ENCODE assay signal across 13 cellular contexts in the genomic region with DNA sequence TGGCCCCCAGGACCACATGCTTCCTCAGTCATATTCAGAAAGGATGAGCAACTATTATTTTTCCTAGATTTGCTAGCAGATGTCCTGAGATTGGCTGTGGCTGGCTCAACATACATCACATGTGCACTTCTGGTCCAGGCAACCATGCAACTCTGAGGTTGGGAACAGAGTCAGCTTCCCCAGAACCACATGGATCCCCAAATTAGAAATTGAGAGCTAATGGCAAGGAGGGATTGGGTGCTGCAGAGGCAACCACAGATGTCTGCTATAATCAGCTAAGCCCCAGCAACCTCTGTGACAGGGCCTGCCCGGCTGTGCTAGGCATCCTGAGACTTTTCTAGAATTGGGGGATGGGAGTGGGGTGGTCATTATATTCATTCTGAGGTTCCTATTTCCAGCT. TPM values are rescaled to one million over a fixed set of nuclear protein-coding genes. Genes with fewer than 3 reads are reported as not detected.
DNase-seq lines count a peak whose midpoint lies in the region; TF ChIP-seq lines count a peak whose summit lies in the region.
"Had no signal": no experiment of that assay in that cellular context is flagged by ENCODE, and none has a peak within 500 bp of the region (broad histone marks: within the 10 kb centered on the region; RNA-seq: fewer than 3 reads in every experiment).

No MANE protein-coding gene starts in this region.

- no peak for TF ChIP-seq CTCF in HFFc6 (IDR thresholded peaks at IDR 0.05)
- no peak for TF ChIP-seq CTCF in breast epithelium (IDR thresholded peaks at IDR 0.05)
- TF ChIP-seq CTCF in suprapubic skin (IDR thresholded peaks at IDR 0.05): no peak
- TF ChIP-seq CTCF in GM10266 (IDR thresholded peaks at IDR 0.05; ENCODE audit: control insufficient read depth, insufficient read depth, low read depth, missing control alignments): no peak

- H3K36me3 Mint-ChIP-seq in HFFc6 (ENCODE audit: low read depth): no peaks in the 10 kb centered on the region

- H2BK15ac ChIP-seq in mesenchymal stem cell (ENCODE audit: low read depth, poor library complexity, severe bottlenecking): peak overlapping the region; percentile 37

- peak overlapping the region; percentile 94 for H3K9ac ChIP-seq in mesenchymal stem cell (ENCODE audit: low read length)

- H3K4ac ChIP-seq in mesenchymal stem cell (ENCODE audit: low read depth in 1 of 2, low read length in 2 of 2): no peak overlapping the region

- H4K91ac ChIP-seq in mesenchymal stem cell (ENCODE audit: low read length): no peak overlapping the region

- H3K27me3 ChIP-seq in breast epithelium (no peaks in the 10 kb centered on the region), mesenchymal stem cell (ENCODE audit: control insufficient read depth in 1 of 2, insufficient read depth in 1 of 2, low read length in 2 of 2) (no peaks in the 10 kb centered on the region), suprapubic skin (no peaks in the 10 kb centered on the region)

- H2AK5ac ChIP-seq in mesenchymal stem cell (ENCODE audit: low read length, severe bottlenecking): peak overlapping the region; percentile 49

- peaks cover 30% of the 10 kb centered on the region for H3K4me1 Mint-ChIP-seq in HFFc6 (ENCODE audit: low read depth)
- H3K4me1 Mint-ChIP-seq: activated naive CD4-positive, alpha-beta T cell treated with anti-CD3 and anti-CD28 coated beads, Interleukin-2, amount 50 U/mL, for 24 hours had no signal

- H3K27me3 Mint-ChIP-seq in HFFc6 (ENCODE audit: insufficient read depth): no peaks in the 10 kb centered on the region; the same call in 1 of the 2 replicates
- H3K27me3 Mint-ChIP-seq: activated naive CD4-positive, alpha-beta T cell treated with anti-CD3 and anti-CD28 coated beads, Interleukin-2, amount 50 U/mL, for 24 hours had no signal

- H3K23ac ChIP-seq in mesenchymal stem cell (ENCODE audit: low read length in 2 of 2): no peak overlapping the region

- no peaks in the 10 kb centered on the region for H3K9me3 ChIP-seq in breast epithelium
- H3K9me3 ChIP-seq in mesenchymal stem cell (ENCODE audit: control insufficient read depth, low read length): no peaks in the 10 kb centered on the region
- H3K9me3 ChIP-seq in suprapubic skin: no peaks in the 10 kb centered on the region

- peak overlapping the region; percentile 95 for H3K4me2 ChIP-seq in mesenchymal stem cell (ENCODE audit: low read length, poor library complexity, severe bottlenecking)

- no peak for TF ChIP-seq POLR2A in breast epithelium (IDR thresholded peaks at IDR 0.05)
- TF ChIP-seq POLR2A in suprapubic skin (IDR thresholded peaks at IDR 0.05): no peak

- H2BK12ac ChIP-seq in mesenchymal stem cell (ENCODE audit: low read length in 2 of 2): no peak overlapping the region

- peak overlapping the region; percentile 9 for H4K8ac ChIP-seq in mesenchymal stem cell (ENCODE audit: low read length)

- H3K27ac ChIP-seq in breast epithelium: peak overlapping the region; percentile 49 to 76
- peak overlapping the region; percentile 86 for H3K27ac ChIP-seq in mesenchymal stem cell (ENCODE audit: low read length, poor library complexity, severe bottlenecking)
- H3K27ac ChIP-seq in suprapubic skin: peak overlapping the region; percentile 54
- H3K27ac ChIP-seq: C4-2B had no signal

- peak overlapping the region; percentile 96 for H3K27ac Mint-ChIP-seq in HFFc6
- H3K27ac Mint-ChIP-seq: activated CD8-positive, alpha-beta T cell treated with anti-CD3 and anti-CD28 coated beads, Interleukin-2, amount 10 ng/mL, durations not matched to agents 7 days and 5 days; activated naive CD4-positive, alpha-beta T cell treated with anti-CD3 and anti-CD28 coated beads, Interleukin-2, amount 50 U/mL, for 24 hours had no signal

- WGBS in mesenchymal stem cell: 40% methylated on average over 1 of the region's 1 CpG
- WGBS in suprapubic skin: 71% methylated on average over 1 of the region's 1 CpG

- intact Hi-C loops in breast epithelium (cut with DNase I; ENCODE audit: low total_unique reads): no loop called here

- H3K79me1 ChIP-seq in mesenchymal stem cell (replicated peaks; ENCODE audit: low read length, poor library complexity, severe bottlenecking): no peaks in the 10 kb centered on the region

- H3K4me3 Mint-ChIP-seq in HFFc6: peak overlapping the region; percentile 88
- H3K4me3 Mint-ChIP-seq: activated CD8-positive, alpha-beta T cell treated with anti-CD3 and anti-CD28 coated beads, Interleukin-2, amount 10 ng/mL, durations not matched to agents 7 days and 5 days; activated naive CD4-positive, alpha-beta T cell treated with anti-CD3 and anti-CD28 coated beads, Interleukin-2, amount 50 U/mL, for 24 hours had no signal

- peak overlapping the region in 1 of 2 experiments; percentile 45 for H3K14ac ChIP-seq in mesenchymal stem cell (ENCODE audit: low read length in 2 of 2)

- H3K18ac ChIP-seq in mesenchymal stem cell (ENCODE audit: low read depth in 1 of 2, low read length in 2 of 2): peak overlapping the region in 1 of 2 experiments; percentile 70

- H3K9me3 Mint-ChIP-seq in HFFc6: no peaks in the 10 kb centered on the region
- H3K9me3 Mint-ChIP-seq: activated naive CD4-positive, alpha-beta T cell treated with anti-CD3 and anti-CD28 coated beads, Interleukin-2, amount 50 U/mL, for 24 hours had no signal

- H2BK120ac ChIP-seq in mesenchymal stem cell (ENCODE audit: low read depth, low read length): no peak overlapping the region

- no peak overlapping the region for H2AFZ ChIP-seq in mesenchymal stem cell (ENCODE audit: low read depth, low read length)

- no peak for TF ChIP-seq EP300 in suprapubic skin (IDR thresholded peaks at IDR 0.05)

- H3K36me3 ChIP-seq in breast epithelium (no peaks in the 10 kb centered on the region), mesenchymal stem cell (ENCODE audit: control insufficient read depth in 1 of 2, insufficient read depth in 2 of 2, low read depth in 1 of 2, low read length in 2 of 2) (no peaks in the 10 kb centered on the region), suprapubic skin (no peaks in the 10 kb centered on the region)

- H2BK5ac ChIP-seq in mesenchymal stem cell (ENCODE audit: low read depth, low read length, poor library complexity, severe bottlenecking): no peak overlapping the region

- H3K4me3 ChIP-seq in breast epithelium (peak overlapping the region in 1 of 3 donors; percentile 47), mesenchymal stem cell (ENCODE audit: insufficient read depth in 1 of 2, low read depth in 1 of 2, low read length in 2 of 2) (peak overlapping the region in 1 of 2 experiments; percentile 72), suprapubic skin (no peak overlapping the region)

- DNase-seq in HFFc6 (no peak), breast epithelium (ENCODE audit: low spot score in 2 of 2) (no peak), mesenchymal stem cell (no peak), suprapubic skin (ENCODE audit: low spot score in 2 of 2) (no peak), NCI-H146 treated with DMSO at 0.1 percent for 48 hours (lab: John Stamatoyannopoulos, UW; ENCODE audit: unreplicated experiment) (no peak), GM10266 (ENCODE audit: extremely low spot score) (no peak), amniotic stem cell (lab: John Stamatoyannopoulos, UW) (no peak)
- no peak for DNase-seq in stimulated activated naive CD4-positive, alpha-beta T cell treated with Interleukin-2 at 50 U/mL for 16 hours (lab: John Stamatoyannopoulos, UW)
- DNase-seq: activated CD8-positive, alpha-beta T cell treated with anti-CD3 and anti-CD28 coated beads, Interleukin-2, amount 10 ng/mL, durations not matched to agents 7 days and 5 days; nucleus accumbens; stimulated activated naive CD8-positive, alpha-beta T cell treated with anti-CD3 and anti-CD28 coated beads, Interleukin-15, Interleukin-2, amounts not matched to agents 100 U/mL and 50 U/mL, for 24 hours had no signal

- H3K4me1 ChIP-seq in breast epithelium (no peaks in the 10 kb centered on the region), mesenchymal stem cell (ENCODE audit: control insufficient read depth, insufficient read depth, low read depth, low read length) (peaks cover 7% of the 10 kb centered on the region), suprapubic skin (peaks cover 3% of the 10 kb centered on the region)

RNA-seq across cellular contexts. Expression of a gene that starts 33.8 kb away (rescaled TPM):
- under 1 TPM in 2 of 6 experiments, not detected in 4; 0.14 TPM for total RNA-seq in HFFc6 (2021; fragmentation: NEBNext Ultra II Directional; extraction: Animal tissue kit (Norgen Biotek cat#: 25700))
- total RNA-seq in breast epithelium: 1 to 10 TPM in 2 of 3 donors, under 1 TPM in 1; 0.80 to 1.3 (median 1.0) TPM
- 0.23 TPM for polyA plus RNA-seq in mesenchymal stem cell (2013, experiment 1 of 2)
- polyA plus RNA-seq in mesenchymal stem cell (2013, experiment 2 of 2): 0.18 TPM
- 1 to 10 TPM in 3 of 4 donors, under 1 TPM in 1; 0.87 to 2.9 (median 1.5) TPM for total RNA-seq in suprapubic skin
